ENCODE assay signal across 24 cellular contexts in the genomic region with DNA sequence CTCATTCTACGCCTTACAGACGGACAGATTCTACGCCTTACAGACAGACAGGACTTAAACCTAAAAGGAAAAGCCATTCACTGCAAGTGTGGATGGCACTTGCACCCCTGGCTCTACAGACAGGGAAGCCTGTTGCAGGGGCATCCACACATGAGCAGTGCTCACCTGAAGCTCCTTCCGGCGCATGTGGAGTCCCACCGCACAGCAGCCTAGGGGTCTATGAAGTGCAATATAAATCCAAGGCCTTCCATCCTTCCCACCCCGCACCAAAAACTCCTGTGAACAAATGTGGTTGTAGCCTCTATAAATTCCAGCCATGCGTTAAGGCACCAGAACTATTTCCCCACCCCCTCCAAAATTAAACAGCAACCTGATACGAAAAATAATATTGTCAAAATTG.
"Had no signal": no experiment of that assay in that cellular context is flagged by ENCODE, and none has a peak within 500 bp of the region (broad histone marks: within the 10 kb centered on the region; RNA-seq: fewer than 3 reads in every experiment).

No MANE protein-coding gene starts in this region.

- H3K4me1 ChIP-seq: left lung had no signal

- H3K4me1 Mint-ChIP-seq: endodermal cell had no signal

- H3K27me3 Mint-ChIP-seq: activated CD4-positive, alpha-beta memory T cell treated with anti-CD3 and anti-CD28 coated beads, Interleukin-2, amount 10 ng/mL, durations not matched to agents 7 days and 5 days; activated naive CD8-positive, alpha-beta T cell treated with anti-CD3 and anti-CD28 coated beads, Interleukin-2, amount 10 ng/mL, durations not matched to agents 7 days and 5 days; activated T-cell treated with anti-CD3 and anti-CD28 coated beads, Interleukin-2, amount 50 U/mL, for 24 hours had no signal

- DNase-seq: activated CD4-positive, alpha-beta memory T cell treated with anti-CD3 and anti-CD28 coated beads, Interleukin-2, amount 10 ng/mL, durations not matched to agents 7 days and 5 days; activated CD4-positive, alpha-beta T cell treated with anti-CD3 and anti-CD28 coated beads for 4 hours; activated effector memory CD4-positive, alpha-beta T cell treated with anti-CD3 and anti-CD28 coated beads, Interleukin-2, amount 50 U/mL, for 16 hours; activated naive CD8-positive, alpha-beta T cell treated with anti-CD3 and anti-CD28 coated beads, Interleukin-2, amount 10 ng/mL, durations not matched to agents 7 days and 5 days; activated T-cell treated with anti-CD3 and anti-CD28 coated beads, Interleukin-2, amount 50 U/mL, for 24 hours; body of pancreas; central memory CD4-positive, alpha-beta T cell; colonic mucosa; endodermal cell; foreskin melanocyte; glutamatergic neuron; hypothalamus; nucleus accumbens; retina; SK-N-SH; stimulated activated CD4-positive, alpha-beta T cell treated with anti-CD3 and anti-CD28 coated beads, Interleukin-12 subunit alpha, Interleukin-12 subunit beta, amount 100 ng/mL, for 4 hours; stimulated activated CD4-positive, alpha-beta T cell treated with anti-CD3 and anti-CD28 coated beads, Interleukin-1b, Interleukin-23, amount 100 ng/mL, for 48 hours; stimulated activated naive CD8-positive, alpha-beta T cell treated with anti-CD3 and anti-CD28 coated beads, Interleukin-15, Interleukin-2, amounts not matched to agents 100 U/mL and 50 U/mL, for 24 hours; substantia nigra; tibial artery had no signal

- ATAC-seq: body of pancreas; left lung; stimulated activated naive CD8-positive, alpha-beta T cell treated with anti-CD3 and anti-CD28 coated beads, Interleukin-15, Interleukin-2, amounts not matched to agents 100 U/mL and 50 U/mL, for 24 hours had no signal

- H3K9me3 Mint-ChIP-seq: activated CD4-positive, alpha-beta memory T cell treated with anti-CD3 and anti-CD28 coated beads, Interleukin-2, amount 10 ng/mL, durations not matched to agents 7 days and 5 days; activated naive CD8-positive, alpha-beta T cell treated with anti-CD3 and anti-CD28 coated beads, Interleukin-2, amount 10 ng/mL, durations not matched to agents 7 days and 5 days; activated T-cell treated with anti-CD3 and anti-CD28 coated beads, Interleukin-2, amount 50 U/mL, for 24 hours; endodermal cell had no signal

- H3K4me3 ChIP-seq: body of pancreas, colonic mucosa, left lung, tibial artery had no signal

- H3K9me3 ChIP-seq: body of pancreas, colonic mucosa, left lung, SK-N-SH, tibial artery had no signal

- H3K27me3 ChIP-seq: body of pancreas, colonic mucosa, left lung, tibial artery had no signal

- H3K27ac ChIP-seq: colonic mucosa, epithelial cell of prostate, left lung, tibial artery had no signal

- H3K27ac Mint-ChIP-seq: activated naive CD8-positive, alpha-beta T cell treated with anti-CD3 and anti-CD28 coated beads, Interleukin-2, amount 10 ng/mL, durations not matched to agents 7 days and 5 days; endodermal cell; mesothelial cell of epicardium; nephron had no signal

- H3K4me3 Mint-ChIP-seq: activated CD4-positive, alpha-beta memory T cell treated with anti-CD3 and anti-CD28 coated beads, Interleukin-2, amount 10 ng/mL, durations not matched to agents 7 days and 5 days; activated naive CD8-positive, alpha-beta T cell treated with anti-CD3 and anti-CD28 coated beads, Interleukin-2, amount 10 ng/mL, durations not matched to agents 7 days and 5 days; activated T-cell treated with anti-CD3 and anti-CD28 coated beads, Interleukin-2, amount 50 U/mL, for 24 hours; endodermal cell; mesothelial cell of epicardium; nephron had no signal
